In genomic region chr3:151305778-151306157, GRCh38 we compare ENCODE assay signal across 14 cellular contexts. TPM values are rescaled to one million over a fixed set of nuclear protein-coding genes. Genes with fewer than 3 reads are reported as not detected.
DNase-seq lines count a peak whose midpoint lies in the region; ATAC-seq and TF ChIP-seq lines count a peak whose summit lies in the region.
"Had no signal": no experiment of that assay in that cellular context is flagged by ENCODE, and none has a peak within 500 bp of the region (broad histone marks: within the 10 kb centered on the region; RNA-seq: fewer than 3 reads in every experiment).

No MANE protein-coding gene starts in this region.

- no peak overlapping the region for H2BK12ac ChIP-seq in mesenchymal stem cell (ENCODE audit: low read length in 2 of 2)

- DNase-seq in GM23338 (ENCODE audit: low spot score) (no peak), adipocyte (ENCODE audit: low read depth) (peak; percentile 48), mesenchymal stem cell (no peak), SHP77 treated with DMSO at 0.1 percent for 48 hours (lab: John Stamatoyannopoulos, UW) (no peak), Ammon's horn (ENCODE audit: low spot score) (no peak), SKM-1 treated with dmso at 0.1 percent for 144 hours (lab: John Stamatoyannopoulos, UW; ENCODE audit: unreplicated experiment) (no peak), colonic mucosa (no peak)
- DNase-seq: GDM1, NCI-H146, SIG-M5 had no signal

- H4K20me1 ChIP-seq in GM23338 (replicated peaks; ENCODE audit: insufficient read depth): no peaks in the 10 kb centered on the region
- H4K20me1 ChIP-seq: BLaER1 treated with 17β-estradiol and CSF1 and Interleukin-3, amounts not matched to agents 10 nM and 100 nM had no signal

- H3K18ac ChIP-seq in mesenchymal stem cell (ENCODE audit: low read depth in 1 of 2, low read length in 2 of 2): no peak overlapping the region

- no peaks in the 10 kb centered on the region for H3K9me2 ChIP-seq in GM23338 (ENCODE audit: insufficient read depth)

- H3K4me2 ChIP-seq in GM23338 (no peak overlapping the region), mesenchymal stem cell (ENCODE audit: low read length, poor library complexity, severe bottlenecking) (no peak overlapping the region)
- H3K4me2 ChIP-seq: BLaER1 treated with 17β-estradiol and CSF1 and Interleukin-3, amounts not matched to agents 10 nM and 100 nM had no signal

- no peaks in the 10 kb centered on the region for H3K79me1 ChIP-seq in mesenchymal stem cell (replicated peaks; ENCODE audit: low read length, poor library complexity, severe bottlenecking)

- H3K27me3 ChIP-seq in ACC112 (ENCODE audit: insufficient read depth, low read length) (no peaks in the 10 kb centered on the region), GM23338 (ENCODE audit: insufficient read depth) (no peaks in the 10 kb centered on the region), adipocyte (replicated peaks; ENCODE audit: control insufficient read depth, insufficient read depth, low read length) (no peaks in the 10 kb centered on the region), mesenchymal stem cell (ENCODE audit: control insufficient read depth in 1 of 2, insufficient read depth in 1 of 2, low read length in 2 of 2) (no peaks in the 10 kb centered on the region), colonic mucosa (no peaks in the 10 kb centered on the region)
- H3K27me3 ChIP-seq: BLaER1 treated with 17β-estradiol and CSF1 and Interleukin-3, amounts not matched to agents 10 nM and 100 nM had no signal

- H3K27ac ChIP-seq in ACC112 (ENCODE audit: low read depth, low read length) (peak overlapping the region; percentile 78), GM23338 (ENCODE audit: low read depth) (no peak overlapping the region), mesenchymal stem cell (ENCODE audit: low read length, poor library complexity, severe bottlenecking) (peak overlapping the region; percentile 94), colonic mucosa (no peak overlapping the region)
- H3K27ac ChIP-seq: BLaER1 treated with 17β-estradiol and CSF1 and Interleukin-3, amounts not matched to agents 10 nM and 100 nM had no signal

- H2BK15ac ChIP-seq in mesenchymal stem cell (ENCODE audit: low read depth, poor library complexity, severe bottlenecking): no peak overlapping the region

- H4K91ac ChIP-seq in mesenchymal stem cell (ENCODE audit: low read length): peak overlapping the region; percentile 81

- peak overlapping the region; percentile 64 for H2BK120ac ChIP-seq in mesenchymal stem cell (ENCODE audit: low read depth, low read length)

- H3K4me1 ChIP-seq in ACC112 (ENCODE audit: control insufficient read depth, insufficient read depth, low read length, unreplicated experiment) (peaks cover 53% of the 10 kb centered on the region), GM23338 (ENCODE audit: insufficient read depth) (peaks cover 12% of the 10 kb centered on the region), adipocyte (ENCODE audit: control insufficient read depth, insufficient read depth, low read length) (peaks cover 46% of the 10 kb centered on the region), mesenchymal stem cell (ENCODE audit: control insufficient read depth, insufficient read depth, low read depth, low read length) (peaks cover 12% of the 10 kb centered on the region), colonic mucosa (no peaks in the 10 kb centered on the region)

- H3K23ac ChIP-seq in mesenchymal stem cell (ENCODE audit: low read length in 2 of 2): no peak overlapping the region

- H3K4me1 Mint-ChIP-seq in GM23338: peaks cover 60% of the 10 kb centered on the region

- no peaks in the 10 kb centered on the region for H3K36me3 ChIP-seq in ACC112 (ENCODE audit: insufficient read depth, low read length)
- no peaks in the 10 kb centered on the region for H3K36me3 ChIP-seq in GM23338 (ENCODE audit: insufficient read depth)
- H3K36me3 ChIP-seq in adipocyte (ENCODE audit: control insufficient read depth, insufficient read depth, low read length, severe bottlenecking): no peaks in the 10 kb centered on the region
- no peaks in the 10 kb centered on the region for H3K36me3 ChIP-seq in mesenchymal stem cell (ENCODE audit: control insufficient read depth in 1 of 2, insufficient read depth in 2 of 2, low read depth in 1 of 2, low read length in 2 of 2)
- H3K36me3 ChIP-seq in colonic mucosa: no peaks in the 10 kb centered on the region
- H3K36me3 ChIP-seq: BLaER1 treated with 17β-estradiol and CSF1 and Interleukin-3, amounts not matched to agents 10 nM and 100 nM had no signal

- H3F3A ChIP-seq in GM23338 (replicated peaks; ENCODE audit: low read depth): no peaks in the 10 kb centered on the region

- TF ChIP-seq CTCF in GM23338 (conservative IDR thresholded peaks at IDR 0.05; ENCODE audit: low read depth in 2 of 2) (no peak), colonic mucosa (IDR thresholded peaks at IDR 0.05) (no peak)

- H3K79me2 ChIP-seq in ACC112 (ENCODE audit: control insufficient read depth, insufficient read depth, low read length, unreplicated experiment): no peaks in the 10 kb centered on the region
- no peaks in the 10 kb centered on the region for H3K79me2 ChIP-seq in GM23338 (replicated peaks; ENCODE audit: insufficient read depth)

- H2AK5ac ChIP-seq in mesenchymal stem cell (ENCODE audit: low read length, severe bottlenecking): peak overlapping the region; percentile 76

- no peak overlapping the region for H3K14ac ChIP-seq in mesenchymal stem cell (ENCODE audit: low read length in 2 of 2)

- ATAC-seq in GM23338: peak; percentile 11; the same call in 2 of the 3 replicates

- no peaks in the 10 kb centered on the region for H3K36me3 Mint-ChIP-seq in GM23338 (ENCODE audit: low read depth)

- H2AFZ ChIP-seq in ACC112 (ENCODE audit: low read length, unreplicated experiment) (peak overlapping the region; percentile 49), GM23338 (no peak overlapping the region), mesenchymal stem cell (ENCODE audit: low read depth, low read length) (no peak overlapping the region)

- H3K9me3 ChIP-seq in adipocyte (ENCODE audit: control insufficient read depth, low read length) (no peaks in the 10 kb centered on the region), mesenchymal stem cell (ENCODE audit: control insufficient read depth, low read length) (no peaks in the 10 kb centered on the region), colonic mucosa (no peaks in the 10 kb centered on the region)
- H3K9me3 ChIP-seq: BLaER1 treated with 17β-estradiol and CSF1 and Interleukin-3, amounts not matched to agents 10 nM and 100 nM had no signal

- no peaks in the 10 kb centered on the region for H3K9me3 Mint-ChIP-seq in GM23338

- H3K4me3 Mint-ChIP-seq in GM23338: no peak overlapping the region; the same call in 2 of the 3 replicates

- H3K4me3 ChIP-seq in ACC112 (ENCODE audit: low read depth, low read length) (peak overlapping the region; percentile 22; the same call in 1 of the 2 replicates), GM23338 (no peak overlapping the region), adipocyte (ENCODE audit: low read length) (peak overlapping the region; percentile 23), mesenchymal stem cell (ENCODE audit: insufficient read depth in 1 of 2, low read depth in 1 of 2, low read length in 2 of 2) (no peak overlapping the region), colonic mucosa (no peak overlapping the region)
- H3K4me3 ChIP-seq: BLaER1 treated with 17β-estradiol and CSF1 and Interleukin-3, amounts not matched to agents 10 nM and 100 nM had no signal

- H4K8ac ChIP-seq in mesenchymal stem cell (ENCODE audit: low read length): no peak overlapping the region

- WGBS in mesenchymal stem cell: 90% methylated on average over 4 of the region's 4 CpGs

- H3K9ac ChIP-seq in adipocyte (ENCODE audit: low read length) (peak overlapping the region; percentile 28), mesenchymal stem cell (ENCODE audit: low read length) (peak overlapping the region; percentile 51), colonic mucosa (ENCODE audit: low read depth in 2 of 2, low read length in 2 of 2) (no peak overlapping the region)
- H3K9ac ChIP-seq: BLaER1 treated with 17β-estradiol and CSF1 and Interleukin-3, amounts not matched to agents 10 nM and 100 nM had no signal

- H3K27ac Mint-ChIP-seq in GM23338: peak overlapping the region; percentile 72; the same call in 1 of the 2 replicates

- H3K27me3 Mint-ChIP-seq in GM23338 (ENCODE audit: insufficient read depth, low read depth, poor library complexity): peaks cover 2% of the 10 kb centered on the region

- intact Hi-C loops in colonic mucosa (cut with DNase I): no loop called here

- peak overlapping the region; percentile 63 for H2BK5ac ChIP-seq in mesenchymal stem cell (ENCODE audit: low read depth, low read length, poor library complexity, severe bottlenecking)

- no peak overlapping the region for H3K4ac ChIP-seq in mesenchymal stem cell (ENCODE audit: low read depth in 1 of 2, low read length in 2 of 2)

RNA-seq across cellular contexts. Expression of gene GPR87, which starts 10.9 kb away (rescaled TPM):
- not detected in 2 replicates for total RNA-seq in GM23338 (2014; rRNA removed; shearing (Covaris generic))
- polyA plus RNA-seq in GM23338 (2016; fragmentation: Nextera tagmentation; extraction: Ambion mirVana): 0.21 TPM in 1 of 2 replicates, not detected in the other
- polyA plus RNA-seq in mesenchymal stem cell (2013, experiment 1 of 2): 0.07 TPM
- polyA plus RNA-seq in mesenchymal stem cell (2013, experiment 2 of 2): 0.11 TPM
- total RNA-seq in colonic mucosa: not detected
- total RNA-seq: cardiac septum, mesenteric fat pad had no signal

RNA-seq across cellular contexts. Expression of gene P2RY13, which starts 23.6 kb away (rescaled TPM):
- total RNA-seq in GM23338 (2014; rRNA removed; shearing (Covaris generic)): not detected in 2 replicates
- 0.38 and 0.68 TPM in 2 replicates for polyA plus RNA-seq in GM23338 (2016; fragmentation: Nextera tagmentation; extraction: Ambion mirVana)
- not detected for polyA plus RNA-seq in mesenchymal stem cell (2013, experiment 1 of 2)
- polyA plus RNA-seq in mesenchymal stem cell (2013, experiment 2 of 2): not detected
- total RNA-seq in colonic mucosa: under 1 TPM; 0.27 to 0.80 TPM

RNA-seq across cellular contexts. Expression of gene P2RY14, which starts 27.4 kb away (rescaled TPM):
- not detected in 2 replicates for total RNA-seq in GM23338 (2014; rRNA removed; shearing (Covaris generic))
- polyA plus RNA-seq in GM23338 (2016; fragmentation: Nextera tagmentation; extraction: Ambion mirVana): 0.95 and 1.2 TPM in 2 replicates
- 4.2 TPM for polyA plus RNA-seq in mesenchymal stem cell (2013, experiment 1 of 2)
- polyA plus RNA-seq in mesenchymal stem cell (2013, experiment 2 of 2): 4.0 TPM
- 1 to 10 TPM; 1.7 to 2.9 TPM for total RNA-seq in colonic mucosa

Comparison
In these comparisons a context has a peak if more than half of its experiments do, and no peak if none do; other contexts are left out.
1. H3K27ac ChIP-seq: peak in ACC112 (single experiment) and mesenchymal stem cell (single experiment); none in GM23338 (single experiment) and colonic mucosa (single experiment).
2. H3K4me3 ChIP-seq: peak in ACC112 (single experiment) and adipocyte (single experiment); none in GM23338 (single experiment), mesenchymal stem cell (0 of 2) and colonic mucosa (single experiment).
3. H3K9ac ChIP-seq: peak in adipocyte (single experiment) and mesenchymal stem cell (single experiment); none in colonic mucosa (0 of 2).